In the genomic region with DNA sequence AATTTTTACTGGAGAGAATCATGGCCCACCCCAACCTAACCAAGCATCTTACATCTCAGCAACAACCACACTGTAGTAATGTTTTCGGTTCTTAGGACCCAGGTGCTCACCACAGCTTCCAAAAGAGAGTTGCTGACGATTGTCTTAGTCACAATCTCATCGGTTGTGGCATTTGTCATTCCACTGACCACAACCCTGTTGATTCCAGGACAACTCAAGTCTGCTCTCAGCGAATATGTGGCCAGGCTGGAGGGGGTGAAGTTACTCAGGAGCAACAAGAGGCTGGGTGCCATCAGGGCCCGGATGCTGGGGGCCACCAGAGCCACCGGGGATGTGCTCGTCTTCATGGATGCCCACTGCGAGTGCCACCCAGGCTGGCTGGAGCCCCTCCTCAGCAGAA, we compare ENCODE assay signal across 21 cellular contexts. TPM values are rescaled to one million over a fixed set of nuclear protein-coding genes. Genes with fewer than 3 reads are reported as not detected.
DNase-seq lines count a peak whose midpoint lies in the region; ATAC-seq and TF ChIP-seq lines count a peak whose summit lies in the region.
"Had no signal": no experiment of that assay in that cellular context is flagged by ENCODE, and none has a peak within 500 bp of the region (broad histone marks: within the 10 kb centered on the region; RNA-seq: fewer than 3 reads in every experiment).

No MANE protein-coding gene starts in this region.

- H3K4me1 Mint-ChIP-seq in MCF 10A (ENCODE audit: insufficient read depth, unreplicated experiment), result peaks cover 35% of the 10 kb centered on the region
- H3K4me1 Mint-ChIP-seq in stimulated activated effector memory CD8-positive, alpha-beta T cell treated with anti-CD3 and anti-CD28 coated beads, Interleukin-12 subunit alpha, Interleukin-12 subunit beta, amount 100 ng/mL, for 72 hours, result peaks cover 41% of the 10 kb centered on the region
- H3K4me1 Mint-ChIP-seq: memory B cell had no signal

- no peak overlapping the region for H2AFZ ChIP-seq in Karpas-422 (ENCODE audit: low read length)

- H3K4me1 ChIP-seq in breast epithelium (no peaks in the 10 kb centered on the region), Karpas-422 (ENCODE audit: low read length) (peaks cover 71% of the 10 kb centered on the region)
- H3K4me1 ChIP-seq: gastroesophageal sphincter, SJCRH30, tibial nerve had no signal

- peaks cover 28% of the 10 kb centered on the region for H3K36me3 Mint-ChIP-seq in MCF 10A (ENCODE audit: insufficient read depth, unreplicated experiment)
- H3K36me3 Mint-ChIP-seq in stimulated activated effector memory CD8-positive, alpha-beta T cell treated with anti-CD3 and anti-CD28 coated beads, Interleukin-12 subunit alpha, Interleukin-12 subunit beta, amount 100 ng/mL, for 72 hours, result no peaks in the 10 kb centered on the region
- H3K36me3 Mint-ChIP-seq: memory B cell had no signal

- H3K4me3 Mint-ChIP-seq in MCF 10A (ENCODE audit: unreplicated experiment), result no peak overlapping the region
- no peak overlapping the region for H3K4me3 Mint-ChIP-seq in stimulated activated effector memory CD8-positive, alpha-beta T cell treated with anti-CD3 and anti-CD28 coated beads, Interleukin-12 subunit alpha, Interleukin-12 subunit beta, amount 100 ng/mL, for 72 hours
- H3K4me3 Mint-ChIP-seq: activated naive CD4-positive, alpha-beta T cell treated with anti-CD3 and anti-CD28 coated beads for 36 hours; effector memory CD8-positive, alpha-beta T cell; memory B cell; nephron progenitor cell had no signal

- no peaks in the 10 kb centered on the region for H3K9me2 ChIP-seq in Karpas-422 (replicated peaks; ENCODE audit: insufficient read depth, low read length)

- TF ChIP-seq CTCF in MCF 10A (IDR thresholded peaks at IDR 0.05; ENCODE audit: unreplicated experiment), result no peak
- no peak for TF ChIP-seq CTCF in breast epithelium (IDR thresholded peaks at IDR 0.05)
- no peak for TF ChIP-seq CTCF in coronary artery (IDR thresholded peaks at IDR 0.05)

- H3K27me3 Mint-ChIP-seq in MCF 10A (ENCODE audit: insufficient read depth, unreplicated experiment), result no peaks in the 10 kb centered on the region

- peak overlapping the region; percentile 65 for H3K9ac ChIP-seq in Karpas-422 (ENCODE audit: low read length)

- H3K27ac ChIP-seq in breast epithelium, result no peak overlapping the region
- H3K27ac ChIP-seq in Karpas-422 (ENCODE audit: low read length), result peak overlapping the region; percentile 96
- no peak overlapping the region for H3K27ac ChIP-seq in coronary artery
- H3K27ac ChIP-seq: gastroesophageal sphincter, SJCRH30, tibial nerve had no signal

- H3K36me3 ChIP-seq in breast epithelium, result no peaks in the 10 kb centered on the region
- peaks cover 4% of the 10 kb centered on the region; the same call in 1 of the 2 replicates for H3K36me3 ChIP-seq in Karpas-422 (ENCODE audit: insufficient read depth, low read length)
- H3K36me3 ChIP-seq: MG63, SJCRH30 had no signal

- peak; percentile 85 for ATAC-seq in stimulated activated effector memory CD8-positive, alpha-beta T cell treated with anti-CD3 and anti-CD28 coated beads, Interleukin-12 subunit alpha, Interleukin-12 subunit beta, amount 100 ng/mL, for 72 hours
- no peak for ATAC-seq in GM19351 (IDR thresholded peaks at IDR 0.05; ENCODE audit: unreplicated experiment)
- ATAC-seq: effector memory CD8-positive, alpha-beta T cell; gastroesophageal sphincter had no signal

- no TSS peak for BruUV-seq in MCF 10A (replicated peaks; lab: Mats Ljungman, UMichigan)

- DNase-seq in MCF 10A (ENCODE audit: unreplicated experiment) (peak; percentile 42), breast epithelium (ENCODE audit: low spot score in 2 of 2) (no peak), Karpas-422 (no peak), astrocyte of the hippocampus (ENCODE audit: low read depth, low spot score) (peak; percentile 63), coronary artery (ENCODE audit: low spot score) (no peak), UCSD-AML1 (lab: John Stamatoyannopoulos, UW; ENCODE audit: unreplicated experiment) (no peak)
- no peak for DNase-seq in stimulated activated effector memory CD8-positive, alpha-beta T cell treated with anti-CD3 and anti-CD28 coated beads, Interleukin-12 subunit alpha, Interleukin-12 subunit beta, amount 100 ng/mL, for 72 hours (ENCODE audit: low spot score in 2 of 2)
- DNase-seq: activated naive CD4-positive, alpha-beta T cell treated with anti-CD3 and anti-CD28 coated beads for 36 hours; caudate nucleus; effector memory CD8-positive, alpha-beta T cell; MG63; NCI-H2081; nephron progenitor cell; NK-92 treated with Interleukin-12 subunit alpha and Interleukin-12 subunit beta, amount 100 ng/mL, for 24 hours; SJCRH30 had no signal

- H3K27me3 ChIP-seq in breast epithelium (no peaks in the 10 kb centered on the region), Karpas-422 (ENCODE audit: low read length) (no peaks in the 10 kb centered on the region)
- H3K27me3 ChIP-seq: gastroesophageal sphincter, MG63, SJCRH30, tibial nerve had no signal

- H3K4me3 ChIP-seq in breast epithelium (no peak overlapping the region), Karpas-422 (ENCODE audit: low read length) (peak overlapping the region; percentile 40), coronary artery (no peak overlapping the region)
- H3K4me3 ChIP-seq: gastroesophageal sphincter, MG63, SJCRH30, tibial nerve had no signal

- POLR2A ChIA-PET in MCF 10A (lab: Yijun Ruan, JAX), result interaction anchor here (0.6 kb wide), 1 partner anchor 97 kb away, joined by 3 read pairs; no protein-coding TSS in a partner anchor

- CTCF ChIA-PET in MCF 10A (lab: Yijun Ruan, JAX), result no interaction called here

- no peaks in the 10 kb centered on the region for H3K9me3 Mint-ChIP-seq in MCF 10A (ENCODE audit: unreplicated experiment)
- H3K9me3 Mint-ChIP-seq in stimulated activated effector memory CD8-positive, alpha-beta T cell treated with anti-CD3 and anti-CD28 coated beads, Interleukin-12 subunit alpha, Interleukin-12 subunit beta, amount 100 ng/mL, for 72 hours, result no peaks in the 10 kb centered on the region
- H3K9me3 Mint-ChIP-seq: activated naive CD4-positive, alpha-beta T cell treated with anti-CD3 and anti-CD28 coated beads for 36 hours; effector memory CD8-positive, alpha-beta T cell; memory B cell had no signal

- no peak for TF ChIP-seq POLR2A in breast epithelium (IDR thresholded peaks at IDR 0.05)

- no peaks in the 10 kb centered on the region for H3K79me2 ChIP-seq in Karpas-422 (ENCODE audit: low read length)

- H4K20me1 ChIP-seq in Karpas-422 (ENCODE audit: insufficient read depth, low read depth, low read length), result no peaks in the 10 kb centered on the region

- intact Hi-C loops in MCF 10A (cut with micrococcal nuclease) (no loop called here), breast epithelium (cut with DNase I; ENCODE audit: low total_unique reads) (no loop called here)

- H3K9me3 ChIP-seq in breast epithelium, result no peaks in the 10 kb centered on the region
- H3K9me3 ChIP-seq in Karpas-422 (ENCODE audit: low read length), result no peaks in the 10 kb centered on the region; the same call in 1 of the 2 replicates
- H3K9me3 ChIP-seq: gastroesophageal sphincter, MG63, SJCRH30, tibial nerve had no signal

- H3K4me2 ChIP-seq in Karpas-422 (ENCODE audit: low read depth, low read length, poor library complexity, severe bottlenecking), result peak overlapping the region; percentile 64

- no peak overlapping the region for H3K27ac Mint-ChIP-seq in MCF 10A (ENCODE audit: low read depth, unreplicated experiment)
- H3K27ac Mint-ChIP-seq in stimulated activated effector memory CD8-positive, alpha-beta T cell treated with anti-CD3 and anti-CD28 coated beads, Interleukin-12 subunit alpha, Interleukin-12 subunit beta, amount 100 ng/mL, for 72 hours, result no peak overlapping the region
- H3K27ac Mint-ChIP-seq: activated naive CD4-positive, alpha-beta T cell treated with anti-CD3 and anti-CD28 coated beads for 36 hours; effector memory CD8-positive, alpha-beta T cell; memory B cell; nephron progenitor cell had no signal

RNA-seq across cellular contexts. Expression of gene GALNT15, which starts 25.9 kb away (rescaled TPM):
- total RNA-seq in MCF 10A (2022) (3.0 and 10.2 TPM in 2 replicates), breast epithelium (100 to 1,000 TPM in 2 of 3 donors, 10 to 100 TPM in 1; 68.5 to 492 (median 215) TPM)
- total RNA-seq in Karpas-422 (2014; rRNA removed; shearing (Covaris generic); ENCODE audit: low replicate concordance), result not detected in 2 replicates
- total RNA-seq: activated CD8-positive, alpha-beta memory T cell treated with anti-CD3 and anti-CD28 coated beads for 36 hours; activated naive CD4-positive, alpha-beta T cell treated with anti-CD3 and anti-CD28 coated beads for 36 hours; HT-29 had no signal

Comparison
In these comparisons a context has a peak if more than half of its experiments do, and no peak if none do; other contexts are left out.
1. DNase-seq: peak in MCF 10A (single experiment) and astrocyte of the hippocampus (single experiment); none in breast epithelium (0 of 2), Karpas-422 (single experiment), stimulated activated effector memory CD8-positive, alpha-beta T cell treated with anti-CD3 and anti-CD28 coated beads, Interleukin-12 subunit alpha, Interleukin-12 subunit beta, amount 100 ng/mL, for 72 hours (0 of 2), coronary artery (single experiment) and UCSD-AML1 (single experiment).